ENCODE assay signal across 1 cellular context in genomic region chr12:116130431-116130830, GRCh38.
TF ChIP-seq lines count a peak whose summit lies in the region.

No MANE protein-coding gene starts in this region.

TF ChIP-seq in SK-N-SH, 30 proteins besides CTCF, POLR2A, EP300 and RAD21 (continued from another document):
- no peak; the same call in 1 of the 2 replicates for TF ChIP-seq FOSL2 (IDR thresholded peaks at IDR 0.05; ENCODE audit: borderline replicate concordance, low read depth)
- TF ChIP-seq USF1 (IDR thresholded peaks at IDR 0.05; ENCODE audit: borderline replicate concordance, low read depth): no peak
- no peak for TF ChIP-seq SMC3 (IDR thresholded peaks at IDR 0.05; ENCODE audit: low read depth, low read length)
- peak; percentile 64 for TF ChIP-seq JUND (IDR thresholded peaks at IDR 0.05)
- peak; percentile 82 for TF ChIP-seq PBX3 (IDR thresholded peaks at IDR 0.05)
- no peak for TF ChIP-seq MEF2A (IDR thresholded peaks at IDR 0.05; ENCODE audit: borderline replicate concordance, low read depth)
- no peak for TF ChIP-seq NRF1 (IDR thresholded peaks at IDR 0.05; ENCODE audit: low read depth, low read length)
- peak; percentile 43 for TF ChIP-seq CHD2 (IDR thresholded peaks at IDR 0.05; ENCODE audit: low read length, partially characterized antibody)
- TF ChIP-seq GATA2 (CRISPR knock-in tag; IDR thresholded peaks at IDR 0.05): peak; percentile 88
- TF ChIP-seq RCOR1 (IDR thresholded peaks at IDR 0.05; ENCODE audit: low read length): peak; percentile 88
- TF ChIP-seq TAF1 (IDR thresholded peaks at IDR 0.05; ENCODE audit: borderline replicate concordance, low read depth, low read length): no peak
- TF ChIP-seq TCF12 (IDR thresholded peaks at IDR 0.05): peak; percentile 64
- no peak for TF ChIP-seq RFX5 (IDR thresholded peaks at IDR 0.05; ENCODE audit: low read length)
- no peak for TF ChIP-seq USF2 (IDR thresholded peaks at IDR 0.05; ENCODE audit: borderline replicate concordance, low read depth, low read length)
